8 cellular contexts compared by ENCODE assay signal in the genomic region with DNA sequence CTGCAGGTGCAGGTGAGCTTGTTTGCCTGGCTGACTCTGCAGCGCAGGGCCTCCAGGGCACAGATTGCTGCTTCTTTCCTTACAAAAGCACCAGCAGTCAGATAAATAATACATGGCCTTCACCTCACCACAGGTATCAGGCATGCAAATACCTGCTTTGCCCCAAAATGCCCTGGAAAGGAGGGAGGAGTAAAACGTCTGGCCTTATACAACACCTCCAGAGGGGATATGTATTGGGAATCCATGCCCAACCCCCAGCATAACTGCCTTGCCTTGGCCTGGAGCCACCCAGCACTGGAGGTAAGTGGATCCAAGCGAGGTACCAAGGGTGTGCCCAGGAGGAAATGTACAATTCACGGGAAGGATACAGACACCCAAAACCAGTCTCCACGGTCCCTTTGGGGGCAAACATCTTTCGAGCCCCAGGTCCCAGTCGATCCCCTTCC. TPM values are rescaled to one million over a fixed set of nuclear protein-coding genes. Genes with fewer than 3 reads are reported as not detected.
A peak's percentile ranks its signal among the peaks of the same experiment; 100 is the strongest.
DNase-seq lines count a peak whose midpoint lies in the region; ATAC-seq and TF ChIP-seq lines count a peak whose summit lies in the region.

No MANE protein-coding gene starts in this region.

- H4K20me1 ChIP-seq in neural progenitor cell (ENCODE audit: low read depth): peaks cover 48% of the 10 kb centered on the region

- H3K4me1 ChIP-seq in SJCRH30 (no peaks in the 10 kb centered on the region; the same call in 1 of the 2 replicates), esophagus muscularis mucosa (peaks cover 55 to 66% (median 61%) of the 10 kb centered on the region in 4 donors), neural progenitor cell (peaks cover 12% of the 10 kb centered on the region)

- H3K27me3 Mint-ChIP-seq in neural progenitor cell (ENCODE audit: insufficient read depth, low read depth): peaks cover 9% of the 10 kb centered on the region

- H3K4me2 ChIP-seq in neural progenitor cell: peak overlapping the region; percentile 92

- H3K9me3 ChIP-seq in SJCRH30 (replicated peaks) (no peaks in the 10 kb centered on the region), esophagus muscularis mucosa (no peaks in the 10 kb centered on the region), neural progenitor cell (ENCODE audit: low read depth) (no peaks in the 10 kb centered on the region)

- TF ChIP-seq POLR2A in esophagus muscularis mucosa (IDR thresholded peaks at IDR 0.05; ENCODE audit: low read depth): no peak

- H3K4me3 ChIP-seq in SJCRH30: peak overlapping the region; percentile 96
- H3K4me3 ChIP-seq in esophagus muscularis mucosa: peak overlapping the region; percentile 88 to 99 (median 98)
- peak overlapping the region; percentile 98 for H3K4me3 ChIP-seq in neural progenitor cell

- 20% methylated on average over 3 of the region's 7 CpGs for WGBS in esophagus muscularis mucosa

- intact Hi-C loops in esophagus muscularis mucosa (cut with DNase I): loop anchor here (5.0 kb wide), 1 partner anchor 40 kb away; no protein-coding TSS in a partner anchor

- H3F3A ChIP-seq in neural progenitor cell (ENCODE audit: low read depth): peaks cover 24% of the 10 kb centered on the region

- no peak overlapping the region for H2AFZ ChIP-seq in neural progenitor cell (replicated peaks)

- ATAC-seq in GM19324 (IDR thresholded peaks at IDR 0.05; ENCODE audit: low FRiP score, unreplicated experiment) (peak; percentile 1), GM21576 (IDR thresholded peaks at IDR 0.05; ENCODE audit: unreplicated experiment) (no peak)

- no peaks in the 10 kb centered on the region for H3K27me3 ChIP-seq in SJCRH30
- no peaks in the 10 kb centered on the region for H3K27me3 ChIP-seq in esophagus muscularis mucosa
- H3K27me3 ChIP-seq in neural progenitor cell: no peaks in the 10 kb centered on the region

- peak overlapping the region; percentile 84 for H3K9ac ChIP-seq in neural progenitor cell

- no peaks in the 10 kb centered on the region for H3K9me3 Mint-ChIP-seq in neural progenitor cell

- H3K27ac ChIP-seq in 22Rv1: peak overlapping the region; percentile 73
- H3K27ac ChIP-seq in SJCRH30: no peak overlapping the region
- peak overlapping the region; percentile 94 to 96 (median 94) for H3K27ac ChIP-seq in esophagus muscularis mucosa (replicated peaks in 1 of 4)
- H3K27ac ChIP-seq in neural progenitor cell: no peak overlapping the region

- H3K36me3 Mint-ChIP-seq in neural progenitor cell: peaks cover 6% of the 10 kb centered on the region

- peaks cover 57% of the 10 kb centered on the region for H3K79me2 ChIP-seq in neural progenitor cell (ENCODE audit: low read depth)

- TF ChIP-seq CTCF in 22Rv1 (IDR thresholded peaks at IDR 0.05) (no peak), esophagus muscularis mucosa (IDR thresholded peaks at IDR 0.05) (no peak), neural progenitor cell (IDR thresholded peaks at IDR 0.05) (no peak)

- peaks cover 48% of the 10 kb centered on the region for H3K4me1 Mint-ChIP-seq in neural progenitor cell

- H3K36me3 ChIP-seq in SJCRH30 (no peaks in the 10 kb centered on the region), esophagus muscularis mucosa (peaks cover 0 to 10% (median 0%) of the 10 kb centered on the region in 4 donors), neural progenitor cell (no peaks in the 10 kb centered on the region)

- H3K27ac Mint-ChIP-seq in neural progenitor cell: peak overlapping the region; percentile 78

- no peak for TF ChIP-seq EP300 in esophagus muscularis mucosa (IDR thresholded peaks at IDR 0.05)

- no peak for DNase-seq in SJCRH30
- DNase-seq in esophagus muscularis mucosa (ENCODE audit: extremely low spot score): no peak
- DNase-seq in neural progenitor cell (ENCODE audit: low spot score): peak; percentile 39
- no peak for DNase-seq in NCI-H2196 (lab: John Stamatoyannopoulos, UW; ENCODE audit: unreplicated experiment)
- no peak for DNase-seq in D341Med (ENCODE audit: low spot score)

- H3K4me3 Mint-ChIP-seq in neural progenitor cell: peak overlapping the region; percentile 94

RNA-seq across cellular contexts. Expression of gene TMEM184B, which starts 0.9 kb away (rescaled TPM):
- total RNA-seq in SJCRH30 (2014; rRNA removed; shearing (Covaris generic)): 16.9 and 18.7 TPM in 2 replicates
- total RNA-seq in esophagus muscularis mucosa (100 to 1,000 TPM in 1 of 4 donors, 10 to 100 TPM in 3; 39.4 to 108 (median 75.3) TPM), neural progenitor cell (ENCODE audit: low replicate concordance) (26.5 and 43.3 TPM in 2 replicates)

RNA-seq across cellular contexts. Expression of gene CSNK1E, which starts 45.3 kb away (rescaled TPM):
- total RNA-seq in SJCRH30 (2014; rRNA removed; shearing (Covaris generic)): 142 and 143 TPM in 2 replicates
- total RNA-seq in esophagus muscularis mucosa: 100 to 1,000 TPM in 1 of 4 donors, 10 to 100 TPM in 3; 67.9 to 102 (median 91.7) TPM
- total RNA-seq in neural progenitor cell (ENCODE audit: low replicate concordance): 106 and 205 TPM in 2 replicates

Comparison
In these comparisons a context has a peak if more than half of its experiments do, and no peak if none do; other contexts are left out.
1. H3K27ac ChIP-seq: peak in 22Rv1 (single experiment) and esophagus muscularis mucosa (4 of 4); none in SJCRH30 (single experiment) and neural progenitor cell (single experiment).
2. Peak in every context shown above with its lines, with median percentiles within 50 percentile points of each other: H3K4me3 ChIP-seq.